Comparison of ENCODE assay signal across 20 cellular contexts in the genomic region with DNA sequence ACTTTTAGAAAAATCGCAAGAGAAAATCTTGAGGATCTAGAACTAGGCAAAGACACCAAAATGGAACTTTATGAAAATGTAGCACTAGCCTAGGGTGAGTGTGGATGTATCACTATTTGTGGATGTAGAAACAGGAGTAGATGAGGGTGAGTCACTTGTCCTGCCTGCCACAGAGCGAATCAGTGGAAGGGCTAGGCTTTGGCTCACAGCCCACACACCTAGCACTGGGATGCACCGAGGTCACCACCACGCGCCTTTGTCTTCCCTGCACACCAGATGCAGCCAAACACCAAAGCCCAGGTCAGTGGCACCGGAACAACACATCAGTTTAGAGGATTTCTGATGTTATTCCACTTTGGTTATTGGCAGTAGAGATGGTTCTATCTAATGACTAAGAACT. TPM values are rescaled to one million over a fixed set of nuclear protein-coding genes. Genes with fewer than 3 reads are reported as not detected.
A peak's percentile ranks its signal among the peaks of the same experiment; 100 is the strongest.
DNase-seq lines count a peak whose midpoint lies in the region; ATAC-seq, FAIRE-seq and TF ChIP-seq lines count a peak whose summit lies in the region.
"Had no signal": no experiment of that assay in that cellular context is flagged by ENCODE, and none has a peak within 500 bp of the region (broad histone marks: within the 10 kb centered on the region; RNA-seq: fewer than 3 reads in every experiment).

No MANE protein-coding gene starts in this region.

- H3K36me3 ChIP-seq in PC-3 (ENCODE audit: low read depth, low read length) = peaks cover 24% of the 10 kb centered on the region; the same call in 1 of the 2 replicates
- peaks cover 9% of the 10 kb centered on the region for H3K36me3 ChIP-seq in mammary epithelial cell (ENCODE audit: insufficient read depth, low read length)
- H3K36me3 ChIP-seq in mesenchymal stem cell (ENCODE audit: control insufficient read depth in 1 of 2, insufficient read depth in 2 of 2, low read depth in 1 of 2, low read length in 2 of 2) = peaks cover 30 to 73% of the 10 kb centered on the region in 2 experiments

- H2BK120ac ChIP-seq in mesenchymal stem cell (ENCODE audit: low read depth, low read length) = no peak overlapping the region

- no peak overlapping the region for H2BK12ac ChIP-seq in mesenchymal stem cell (ENCODE audit: low read length in 2 of 2)

- TF ChIP-seq CTCF in PC-3 (conservative IDR thresholded peaks at IDR 0.05; ENCODE audit: low read depth, low read length) (no peak), mammary epithelial cell (conservative IDR thresholded peaks at IDR 0.05 in 1 of 2, IDR thresholded peaks at IDR 0.05 in 1 of 2; ENCODE audit: extremely low read depth in 1 of 2, insufficient read depth in 1 of 2, low read depth in 1 of 2, low read length in 2 of 2) (no peak)

- FAIRE-seq in H54 (lab: Jason Lieb, UNC) = no peak
- FAIRE-seq: GM18507 had no signal

- no peak overlapping the region for H3K4ac ChIP-seq in mesenchymal stem cell (ENCODE audit: low read depth in 1 of 2, low read length in 2 of 2)

- CTCF ChIA-PET in PC-3 (lab: Charles Lee) (no interaction called here), mammary epithelial cell (lab: Charles Lee; ENCODE audit: low non-redundant PET) (no interaction called here)

- H3K79me2 ChIP-seq in PC-3 (ENCODE audit: low read length) = no peaks in the 10 kb centered on the region
- no peaks in the 10 kb centered on the region for H3K79me2 ChIP-seq in mammary epithelial cell (ENCODE audit: insufficient read depth, low read length)

- no peak overlapping the region for H3K27ac ChIP-seq in PC-3 (ENCODE audit: low read length)
- no peak overlapping the region for H3K27ac ChIP-seq in mammary epithelial cell (ENCODE audit: insufficient read depth, low read depth, low read length)
- H3K27ac ChIP-seq in mesenchymal stem cell (ENCODE audit: low read length, poor library complexity, severe bottlenecking) = no peak overlapping the region
- H3K27ac ChIP-seq: ascending aorta, SJCRH30, VCaP had no signal

- H3K9ac ChIP-seq in PC-3 (ENCODE audit: low read length) = no peak overlapping the region
- H3K9ac ChIP-seq in mammary epithelial cell (ENCODE audit: insufficient read depth, low read length) = no peak overlapping the region
- H3K9ac ChIP-seq in mesenchymal stem cell (ENCODE audit: low read length) = no peak overlapping the region

- no peak overlapping the region for H3K18ac ChIP-seq in mesenchymal stem cell (ENCODE audit: low read depth in 1 of 2, low read length in 2 of 2)

- dilution Hi-C loops in mammary epithelial cell (cut with HindIII; ENCODE audit: low sequenced_read_pairs) = no loop called here

- H4K20me1 ChIP-seq in PC-3 (ENCODE audit: low read length) (no peaks in the 10 kb centered on the region), mammary epithelial cell (ENCODE audit: insufficient read depth, low read length) (no peaks in the 10 kb centered on the region)

- peaks cover 5% of the 10 kb centered on the region for H3K79me1 ChIP-seq in mesenchymal stem cell (replicated peaks; ENCODE audit: low read length, poor library complexity, severe bottlenecking)

- no peaks in the 10 kb centered on the region for H3K4me1 ChIP-seq in PC-3 (ENCODE audit: insufficient read depth, low read length)
- no peaks in the 10 kb centered on the region for H3K4me1 ChIP-seq in mammary epithelial cell (ENCODE audit: insufficient read depth, low read length)
- H3K4me1 ChIP-seq in mesenchymal stem cell (ENCODE audit: control insufficient read depth, insufficient read depth, low read depth, low read length) = peaks cover 2% of the 10 kb centered on the region
- H3K4me1 ChIP-seq: ascending aorta, SJCRH30 had no signal

- no peak overlapping the region for H3K23ac ChIP-seq in mesenchymal stem cell (ENCODE audit: low read length in 2 of 2)

- H4K8ac ChIP-seq in mesenchymal stem cell (ENCODE audit: low read length) = no peak overlapping the region

- no peak overlapping the region for H2BK15ac ChIP-seq in mesenchymal stem cell (ENCODE audit: low read depth, poor library complexity, severe bottlenecking)

- H4K91ac ChIP-seq in mesenchymal stem cell (ENCODE audit: low read length) = no peak overlapping the region

- in situ Hi-C loops in mammary epithelial cell (cut with MboI; ENCODE audit: low sequenced_read_pairs in 2 of 2) = no loop called here

- H2AK5ac ChIP-seq in mesenchymal stem cell (ENCODE audit: low read length, severe bottlenecking) = no peak overlapping the region

- H3K4me2 ChIP-seq in PC-3 (ENCODE audit: low read length) = no peak overlapping the region
- no peak overlapping the region for H3K4me2 ChIP-seq in mammary epithelial cell (ENCODE audit: insufficient read depth, low read depth, low read length)
- no peak overlapping the region for H3K4me2 ChIP-seq in mesenchymal stem cell (ENCODE audit: low read length, poor library complexity, severe bottlenecking)

- H3K27me3 ChIP-seq in PC-3 (ENCODE audit: low read length) (no peaks in the 10 kb centered on the region), mammary epithelial cell (ENCODE audit: insufficient read depth, low read length) (no peaks in the 10 kb centered on the region), mesenchymal stem cell (ENCODE audit: control insufficient read depth in 1 of 2, insufficient read depth in 1 of 2, low read length in 2 of 2) (no peaks in the 10 kb centered on the region)
- H3K27me3 ChIP-seq: ascending aorta, BE2C, SJCRH30 had no signal

- H3K4me3 ChIP-seq in PC-3 (ENCODE audit: low read length) = no peak overlapping the region
- H3K4me3 ChIP-seq in mammary epithelial cell (replicated peaks in 1 of 3; ENCODE audit: insufficient read depth in 1 of 3, low read depth in 2 of 3, low read length in 3 of 3) = no peak overlapping the region
- no peak overlapping the region for H3K4me3 ChIP-seq in mesenchymal stem cell (ENCODE audit: insufficient read depth in 1 of 2, low read depth in 1 of 2, low read length in 2 of 2)
- H3K4me3 ChIP-seq: ascending aorta, SJCRH30 had no signal

- 81% methylated on average over 6 of the region's 6 CpGs for WGBS in mammary epithelial cell (ENCODE audit: low coverage, missing lambda C conversion rate)
- 85% methylated on average over 5 of the region's 6 CpGs for WGBS in mesenchymal stem cell

- DNase-seq in H54 (ENCODE audit: insufficient read length, low spot score) (peak; percentile 60), PC-3 (peak; percentile 66), mammary epithelial cell (peak; percentile 71), mesenchymal stem cell (no peak), T-helper 2 cell (no peak), NCI-H1048 (lab: John Stamatoyannopoulos, UW) (no peak), NOMO-1 treated with dmso at 0.1 percent for 144 hours (lab: John Stamatoyannopoulos, UW; ENCODE audit: unreplicated experiment) (no peak)
- DNase-seq: activated naive CD4-positive, alpha-beta T cell treated with Interleukin-2 at 50 U/mL for 16 hours; BE2C; effector memory CD8-positive, alpha-beta T cell; head of caudate nucleus; NCI-H1694 treated with DMSO at 0.1 percent for 48 hours; NCI-H2227 treated with DMSO at 0.1 percent for 48 hours; NCI-H82; OCI-M1; SJCRH30; stimulated activated CD4-positive, alpha-beta T cell treated with anti-CD3 and anti-CD28 coated beads, Interleukin-4, amount 100 ng/mL, for 24 hours had no signal

- no peaks in the 10 kb centered on the region for H3K9me2 ChIP-seq in PC-3 (replicated peaks; ENCODE audit: low read length)

- H2AFZ ChIP-seq in PC-3 (ENCODE audit: low read length) (no peak overlapping the region), mammary epithelial cell (ENCODE audit: low read depth, low read length) (no peak overlapping the region), mesenchymal stem cell (ENCODE audit: low read depth, low read length) (peak overlapping the region; percentile 2)

- no peak for TF ChIP-seq POLR2A in H54 (IDR thresholded peaks at IDR 0.05; ENCODE audit: low read depth, low read length)

- no peak overlapping the region for H3K14ac ChIP-seq in mesenchymal stem cell (ENCODE audit: low read length in 2 of 2)

- BruUV-seq in PC-3 (replicated peaks; lab: Mats Ljungman, UMichigan) = no TSS peak
- BruUV-seq in mammary epithelial cell (replicated peaks; lab: Mats Ljungman, UMichigan) = no TSS peak

- intact Hi-C loops in PC-3 (cut with micrococcal nuclease) = no loop called here
- intact Hi-C loops in mammary epithelial cell (cut with micrococcal nuclease) = no loop called here

- no peaks in the 10 kb centered on the region for H3F3A ChIP-seq in PC-3 (ENCODE audit: low read length, unreplicated experiment)

- H3K9me3 ChIP-seq in PC-3 (ENCODE audit: low read length) (no peaks in the 10 kb centered on the region), mammary epithelial cell (replicated peaks; ENCODE audit: insufficient read depth, low read length) (no peaks in the 10 kb centered on the region), mesenchymal stem cell (ENCODE audit: control insufficient read depth, low read length) (no peaks in the 10 kb centered on the region)
- H3K9me3 ChIP-seq: ascending aorta, BE2C, SJCRH30 had no signal

- peak; percentile 98 for ATAC-seq in PC-3
- ATAC-seq: effector memory CD8-positive, alpha-beta T cell had no signal

- H2BK5ac ChIP-seq in mesenchymal stem cell (ENCODE audit: low read depth, low read length, poor library complexity, severe bottlenecking) = no peak overlapping the region

- POLR2A ChIA-PET in PC-3 (lab: Charles Lee; ENCODE audit: unreplicated experiment) = no interaction called here

RNA-seq across cellular contexts. Expression of a gene that starts 38.2 kb away (rescaled TPM):
- total RNA-seq in PC-3 (2014; rRNA removed) (14.9 and 19.7 TPM in 2 replicates), mammary epithelial cell (10 to 100 TPM; 13.3 to 18.3 TPM)
- polyA plus RNA-seq in mammary epithelial cell = 21.1 TPM
- 21.9 TPM for polyA minus RNA-seq in mammary epithelial cell
- polyA plus RNA-seq in mesenchymal stem cell (2013, experiment 1 of 2) = 10.6 TPM
- 10.5 TPM for polyA plus RNA-seq in mesenchymal stem cell (2013, experiment 2 of 2)

Comparison
In these comparisons a context has a peak if more than half of its experiments do, and no peak if none do; other contexts are left out.
1. DNase-seq: peak in H54 (single experiment), PC-3 (single experiment) and mammary epithelial cell (single experiment); none in mesenchymal stem cell (single experiment), T-helper 2 cell (0 of 5), NCI-H1048 (single experiment) and NOMO-1 treated with dmso at 0.1 percent for 144 hours (single experiment).